8 cellular contexts compared by ENCODE assay signal in genomic region chr7:144836545-144836842, GRCh38. TPM values are rescaled to one million over a fixed set of nuclear protein-coding genes. Genes with fewer than 3 reads are reported as not detected.
DNase-seq lines count a peak whose midpoint lies in the region; ATAC-seq and TF ChIP-seq lines count a peak whose summit lies in the region.

No MANE protein-coding gene starts in this region.

- H3K9me3 ChIP-seq in left ventricle myocardium inferior (replicated peaks) (peaks cover 9% of the 10 kb centered on the region), breast epithelium (no peaks in the 10 kb centered on the region), uterus (peaks cover 0 to 2% of the 10 kb centered on the region in 2 donors)

- H3K4me3 Mint-ChIP-seq in natural killer cell: peak overlapping the region; percentile 78

- TF ChIP-seq POLR2A in breast epithelium (IDR thresholded peaks at IDR 0.05) (no peak), uterus (IDR thresholded peaks at IDR 0.05) (no peak)

- no peaks in the 10 kb centered on the region for H3K27me3 Mint-ChIP-seq in natural killer cell (ENCODE audit: low read depth in 2 of 2)

- peaks cover 5 to 9% of the 10 kb centered on the region in 2 donors for H3K9me3 Mint-ChIP-seq in natural killer cell

- ATAC-seq in Right ventricle myocardium inferior (no peak), natural killer cell (no peak), GM19351 (IDR thresholded peaks at IDR 0.05; ENCODE audit: unreplicated experiment) (no peak), GM18858 (IDR thresholded peaks at IDR 0.05; ENCODE audit: unreplicated experiment) (no peak), HG03280 (IDR thresholded peaks at IDR 0.05; ENCODE audit: unreplicated experiment) (no peak)

- H3K4me3 ChIP-seq in left ventricle myocardium inferior: peak overlapping the region; percentile 80
- peak overlapping the region; percentile 73 to 82 (median 76) for H3K4me3 ChIP-seq in breast epithelium
- H3K4me3 ChIP-seq in uterus: peak overlapping the region; percentile 78 to 81

- H3K4me1 Mint-ChIP-seq in natural killer cell: peaks cover 27 to 40% of the 10 kb centered on the region in 2 donors

- peaks cover 7% of the 10 kb centered on the region for H3K36me3 Mint-ChIP-seq in natural killer cell

- intact Hi-C loops in left ventricle myocardium inferior (cut with micrococcal nuclease): no loop called here
- intact Hi-C loops in Right ventricle myocardium inferior (cut with DNase I): loop anchor here (10.0 kb wide), 2 partner anchors 102 to 322 kb away; no protein-coding TSS in a partner anchor
- intact Hi-C loops in breast epithelium (cut with DNase I; ENCODE audit: low total_unique reads): no loop called here
- intact Hi-C loops in natural killer cell (cut with micrococcal nuclease): no loop called here
- intact Hi-C loops in uterus (cut with DNase I; ENCODE audit: low total_unique reads): no loop called here

- H3K27ac Mint-ChIP-seq in natural killer cell: peak overlapping the region; percentile 90 to 93

- no peak for DNase-seq in left ventricle myocardium inferior
- no peak for DNase-seq in Right ventricle myocardium inferior (ENCODE audit: missing footprints)
- DNase-seq in breast epithelium (ENCODE audit: low spot score in 2 of 2): no peak
- DNase-seq in natural killer cell: no peak
- DNase-seq in uterus: no peak

- H3K36me3 ChIP-seq in left ventricle myocardium inferior (no peaks in the 10 kb centered on the region), breast epithelium (no peaks in the 10 kb centered on the region), uterus (no peaks in the 10 kb centered on the region)

- H3K27me3 ChIP-seq in left ventricle myocardium inferior (ENCODE audit: low read depth) (no peaks in the 10 kb centered on the region), breast epithelium (no peaks in the 10 kb centered on the region), uterus (no peaks in the 10 kb centered on the region)

- TF ChIP-seq CTCF in left ventricle myocardium inferior (IDR thresholded peaks at IDR 0.05; ENCODE audit: borderline replicate concordance): no peak
- no peak for TF ChIP-seq CTCF in breast epithelium (IDR thresholded peaks at IDR 0.05)
- no peak for TF ChIP-seq CTCF in natural killer cell (IDR thresholded peaks at IDR 0.05)
- TF ChIP-seq CTCF in uterus (IDR thresholded peaks at IDR 0.05): no peak

- peaks cover 27% of the 10 kb centered on the region for H3K4me1 ChIP-seq in left ventricle myocardium inferior
- H3K4me1 ChIP-seq in breast epithelium: no peaks in the 10 kb centered on the region
- peaks cover 0 to 5% of the 10 kb centered on the region in 2 donors for H3K4me1 ChIP-seq in uterus

- H3K27ac ChIP-seq in left ventricle myocardium inferior (replicated peaks): peak overlapping the region; percentile 98
- H3K27ac ChIP-seq in breast epithelium: peak overlapping the region; percentile 88 to 92
- peak overlapping the region; percentile 93 to 94 for H3K27ac ChIP-seq in uterus

RNA-seq across cellular contexts. Expression of gene TPK1, which starts 0.6 kb away (rescaled TPM):
- total RNA-seq in left ventricle myocardium inferior: 3.5 TPM
- total RNA-seq in Right ventricle myocardium inferior: 5.0 TPM
- 1 to 10 TPM; 4.8 to 9.8 (median 7.9) TPM for total RNA-seq in breast epithelium
- total RNA-seq in natural killer cell: 10 to 100 TPM; 20.9 to 28.6 (median 25.3) TPM
- 100 to 1,000 TPM in 1 of 4 donors, 1 to 10 TPM in 2, under 1 TPM in 1; 0.59 to 178 (median 8.8) TPM for total RNA-seq in uterus
